In the genomic region with DNA sequence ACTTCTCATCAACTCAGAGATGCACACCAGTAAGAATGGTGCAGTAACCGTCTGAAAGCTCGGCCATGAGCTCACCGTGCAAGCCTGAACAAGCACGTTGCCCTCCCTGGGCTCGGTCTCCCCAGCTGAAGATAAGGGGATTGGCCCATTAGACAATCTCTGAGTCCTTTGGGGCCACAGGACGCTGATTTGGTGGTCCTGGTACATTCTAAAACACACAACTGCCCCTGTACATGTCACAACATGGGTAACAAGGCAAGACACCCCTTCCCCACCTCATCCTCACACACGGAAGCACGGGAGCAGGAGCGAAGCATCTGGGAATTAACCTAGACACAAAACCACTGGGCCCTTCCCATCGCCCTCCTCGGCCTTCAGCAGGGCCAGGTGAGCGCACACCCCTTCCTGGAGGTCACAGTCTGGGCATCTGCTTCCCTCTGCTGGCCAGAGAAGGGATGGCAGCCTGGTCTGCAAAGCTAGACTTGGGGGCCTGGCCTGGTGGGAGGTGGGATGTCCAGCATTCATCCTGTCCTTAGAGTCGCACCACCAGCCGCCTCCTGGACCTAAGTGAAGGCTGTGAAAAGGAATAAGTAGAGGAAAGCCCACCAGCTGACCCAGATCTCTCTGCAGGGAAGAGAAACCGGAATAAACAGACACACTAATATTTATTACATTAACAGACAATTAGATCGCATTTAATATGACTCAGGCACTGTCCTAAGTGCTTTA, we compare ENCODE assay signal across 1 cellular context.
TF ChIP-seq lines count a peak whose summit lies in the region.

No MANE protein-coding gene starts in this region.

TF ChIP-seq in K562, 482 proteins besides CTCF, POLR2A, EP300 and RAD21 (continued from another document and continues in another):
- TF ChIP-seq JUNB (CRISPR knock-in tag; conservative IDR thresholded peaks at IDR 0.05) = no peak
- TF ChIP-seq MYNN (IDR thresholded peaks at IDR 0.05) = no peak
- no peak for TF ChIP-seq MYNN (CRISPR knock-in tag; IDR thresholded peaks at IDR 0.05)
- TF ChIP-seq NFYB (IDR thresholded peaks at IDR 0.05; ENCODE audit: extremely low read depth, insufficient read length) = no peak
- TF ChIP-seq NR1H2 (CRISPR knock-in tag; IDR thresholded peaks at IDR 0.05) = no peak
- TF ChIP-seq MCM7 (IDR thresholded peaks at IDR 0.05) = no peak
- TF ChIP-seq ZNF24 (IDR thresholded peaks at IDR 0.05) = no peak
- TF ChIP-seq, protein P1, sequence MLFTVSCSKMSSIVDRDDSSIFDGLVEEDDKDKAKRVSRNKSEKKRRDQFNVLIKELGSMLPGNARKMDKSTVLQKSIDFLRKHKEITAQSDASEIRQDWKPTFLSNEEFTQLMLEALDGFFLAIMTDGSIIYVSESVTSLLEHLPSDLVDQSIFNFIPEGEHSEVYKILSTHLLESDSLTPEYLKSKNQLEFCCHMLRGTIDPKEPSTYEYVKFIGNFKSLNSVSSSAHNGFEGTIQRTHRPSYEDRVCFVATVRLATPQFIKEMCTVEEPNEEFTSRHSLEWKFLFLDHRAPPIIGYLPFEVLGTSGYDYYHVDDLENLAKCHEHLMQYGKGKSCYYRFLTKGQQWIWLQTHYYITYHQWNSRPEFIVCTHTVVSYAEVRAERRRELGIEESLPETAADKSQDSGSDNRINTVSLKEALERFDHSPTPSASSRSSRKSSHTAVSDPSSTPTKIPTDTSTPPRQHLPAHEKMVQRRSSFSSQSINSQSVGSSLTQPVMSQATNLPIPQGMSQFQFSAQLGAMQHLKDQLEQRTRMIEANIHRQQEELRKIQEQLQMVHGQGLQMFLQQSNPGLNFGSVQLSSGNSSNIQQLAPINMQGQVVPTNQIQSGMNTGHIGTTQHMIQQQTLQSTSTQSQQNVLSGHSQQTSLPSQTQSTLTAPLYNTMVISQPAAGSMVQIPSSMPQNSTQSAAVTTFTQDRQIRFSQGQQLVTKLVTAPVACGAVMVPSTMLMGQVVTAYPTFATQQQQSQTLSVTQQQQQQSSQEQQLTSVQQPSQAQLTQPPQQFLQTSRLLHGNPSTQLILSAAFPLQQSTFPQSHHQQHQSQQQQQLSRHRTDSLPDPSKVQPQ (CRISPR knock-in tag; IDR thresholded peaks at IDR 0.05; ENCODE audit: borderline replicate concordance) = no peak
- TF ChIP-seq CXXC5 (CRISPR knock-in tag; IDR thresholded peaks at IDR 0.05) = no peak
- no peak for TF ChIP-seq POLR3A (IDR thresholded peaks at IDR 0.05; ENCODE audit: borderline replicate concordance, extremely low read depth, insufficient read depth, insufficient read length)
- TF ChIP-seq MCM3 (IDR thresholded peaks at IDR 0.05) = no peak
- TF ChIP-seq NBN (IDR thresholded peaks at IDR 0.05; ENCODE audit: low read depth) = no peak
- no peak for TF ChIP-seq HMG20A (CRISPR knock-in tag; conservative IDR thresholded peaks at IDR 0.05)
- TF ChIP-seq, protein P2, sequence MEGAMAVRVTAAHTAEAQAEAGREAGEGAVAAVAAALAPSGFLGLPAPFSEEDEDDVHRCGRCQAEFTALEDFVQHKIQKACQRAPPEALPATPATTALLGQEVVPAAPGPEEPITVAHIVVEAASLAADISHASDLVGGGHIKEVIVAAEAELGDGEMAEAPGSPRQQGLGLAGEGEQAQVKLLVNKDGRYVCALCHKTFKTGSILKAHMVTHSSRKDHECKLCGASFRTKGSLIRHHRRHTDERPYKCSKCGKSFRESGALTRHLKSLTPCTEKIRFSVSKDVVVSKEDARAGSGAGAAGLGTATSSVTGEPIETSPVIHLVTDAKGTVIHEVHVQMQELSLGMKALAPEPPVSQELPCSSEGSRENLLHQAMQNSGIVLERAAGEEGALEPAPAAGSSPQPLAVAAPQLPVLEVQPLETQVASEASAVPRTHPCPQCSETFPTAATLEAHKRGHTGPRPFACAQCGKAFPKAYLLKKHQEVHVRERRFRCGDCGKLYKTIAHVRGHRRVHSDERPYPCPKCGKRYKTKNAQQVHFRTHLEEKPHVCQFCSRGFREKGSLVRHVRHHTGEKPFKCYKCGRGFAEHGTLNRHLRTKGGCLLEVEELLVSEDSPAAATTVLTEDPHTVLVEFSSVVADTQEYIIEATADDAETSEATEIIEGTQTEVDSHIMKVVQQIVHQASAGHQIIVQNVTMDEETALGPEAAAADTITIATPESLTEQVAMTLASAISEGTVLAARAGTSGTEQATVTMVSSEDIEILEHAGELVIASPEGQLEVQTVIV (CRISPR knock-in tag; IDR thresholded peaks at IDR 0.05; ENCODE audit: borderline replicate concordance) = no peak
- TF ChIP-seq TGIF2 (CRISPR knock-in tag; IDR thresholded peaks at IDR 0.05) = no peak
- no peak for TF ChIP-seq ZNF57 (CRISPR knock-in tag; IDR thresholded peaks at IDR 0.05)
- TF ChIP-seq, protein P3, sequence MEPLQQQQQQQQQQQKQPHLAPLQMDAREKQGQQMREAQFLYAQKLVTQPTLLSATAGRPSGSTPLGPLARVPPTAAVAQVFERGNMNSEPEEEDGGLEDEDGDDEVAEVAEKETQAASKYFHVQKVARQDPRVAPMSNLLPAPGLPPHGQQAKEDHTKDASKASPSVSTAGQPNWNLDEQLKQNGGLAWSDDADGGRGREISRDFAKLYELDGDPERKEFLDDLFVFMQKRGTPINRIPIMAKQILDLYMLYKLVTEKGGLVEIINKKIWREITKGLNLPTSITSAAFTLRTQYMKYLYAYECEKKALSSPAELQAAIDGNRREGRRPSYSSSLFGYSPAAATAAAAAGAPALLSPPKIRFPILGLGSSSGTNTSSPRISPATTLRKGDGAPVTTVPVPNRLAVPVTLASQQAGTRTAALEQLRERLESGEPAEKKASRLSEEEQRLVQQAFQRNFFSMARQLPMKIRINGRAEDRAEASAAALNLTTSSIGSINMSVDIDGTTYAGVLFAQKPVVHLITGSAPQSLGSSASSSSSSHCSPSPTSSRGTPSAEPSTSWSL (CRISPR knock-in tag; IDR thresholded peaks at IDR 0.05; ENCODE audit: borderline replicate concordance) = no peak
- no peak for TF ChIP-seq MTA2 (IDR thresholded peaks at IDR 0.05; ENCODE audit: low read depth)
- TF ChIP-seq ZNF449 (CRISPR knock-in tag; IDR thresholded peaks at IDR 0.05) = no peak
- TF ChIP-seq RBM39 (optimal IDR thresholded peaks at IDR 0.05; ENCODE audit: low read depth, low read length) = no peak
- TF ChIP-seq FOSL1 (tag; conservative IDR thresholded peaks at IDR 0.05) = no peak
- TF ChIP-seq GTF3C2 (IDR thresholded peaks at IDR 0.05; ENCODE audit: borderline replicate concordance, extremely low read depth, insufficient read length) = no peak
- peak; percentile 71; the same call in 1 of the 2 replicates for TF ChIP-seq XRCC5 (IDR thresholded peaks at IDR 0.05; ENCODE audit: low read depth, low read length)
- TF ChIP-seq SMARCC2 (IDR thresholded peaks at IDR 0.05; ENCODE audit: low read depth) = no peak
- TF ChIP-seq, protein P4, sequence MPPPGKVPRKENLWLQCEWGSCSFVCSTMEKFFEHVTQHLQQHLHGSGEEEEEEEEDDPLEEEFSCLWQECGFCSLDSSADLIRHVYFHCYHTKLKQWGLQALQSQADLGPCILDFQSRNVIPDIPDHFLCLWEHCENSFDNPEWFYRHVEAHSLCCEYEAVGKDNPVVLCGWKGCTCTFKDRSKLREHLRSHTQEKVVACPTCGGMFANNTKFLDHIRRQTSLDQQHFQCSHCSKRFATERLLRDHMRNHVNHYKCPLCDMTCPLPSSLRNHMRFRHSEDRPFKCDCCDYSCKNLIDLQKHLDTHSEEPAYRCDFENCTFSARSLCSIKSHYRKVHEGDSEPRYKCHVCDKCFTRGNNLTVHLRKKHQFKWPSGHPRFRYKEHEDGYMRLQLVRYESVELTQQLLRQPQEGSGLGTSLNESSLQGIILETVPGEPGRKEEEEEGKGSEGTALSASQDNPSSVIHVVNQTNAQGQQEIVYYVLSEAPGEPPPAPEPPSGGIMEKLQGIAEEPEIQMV (tag; conservative IDR thresholded peaks at IDR 0.05; ENCODE audit: low read depth) = no peak
- no peak for TF ChIP-seq ZNF175 (CRISPR knock-in tag; IDR thresholded peaks at IDR 0.05; ENCODE audit: low read depth)
- TF ChIP-seq CTBP1 (IDR thresholded peaks at IDR 0.05; ENCODE audit: borderline replicate concordance) = peak; percentile 79; the same call in 1 of the 2 replicates
- no peak for TF ChIP-seq ZNF778 (CRISPR knock-in tag; IDR thresholded peaks at IDR 0.05)
- TF ChIP-seq BACH1 (tag; IDR thresholded peaks at IDR 0.05) = no peak
- no peak for TF ChIP-seq SRF (CRISPR knock-in tag; IDR thresholded peaks at IDR 0.05)
- TF ChIP-seq HOMEZ (CRISPR knock-in tag; IDR thresholded peaks at IDR 0.05) = no peak
- TF ChIP-seq SMAD1 (IDR thresholded peaks at IDR 0.05; ENCODE audit: low read depth, low read length, partially characterized antibody) = no peak
- no peak for TF ChIP-seq TAF1 (IDR thresholded peaks at IDR 0.05; ENCODE audit: control insufficient read depth, extremely low read depth, insufficient read depth, low read length, severe bottlenecking)
- no peak for TF ChIP-seq NR4A1 (CRISPR knock-in tag; IDR thresholded peaks at IDR 0.05)
- TF ChIP-seq NR4A1 (tag; IDR thresholded peaks at IDR 0.05) = no peak
- TF ChIP-seq XRCC4 (IDR thresholded peaks at IDR 0.05; ENCODE audit: extremely low read depth, insufficient read depth, insufficient read length) = no peak
- TF ChIP-seq ZNF184 (CRISPR knock-in tag; IDR thresholded peaks at IDR 0.05) = no peak
- 0 out of 2 replicates have a peak, but pooled peaks have one; percentile 23 for TF ChIP-seq JUND (IDR thresholded peaks at IDR 0.05; ENCODE audit: borderline replicate concordance, low read depth, low read length)
- no peak; the same call in 2 of the 3 replicates for TF ChIP-seq JUND (tag; IDR thresholded peaks at IDR 0.05; ENCODE audit: borderline replicate concordance, low read depth, low read length)
- TF ChIP-seq E2F4 (CRISPR knock-in tag; IDR thresholded peaks at IDR 0.05; ENCODE audit: low read depth) = no peak
- no peak for TF ChIP-seq KLF1 (tag; IDR thresholded peaks at IDR 0.05)
- TF ChIP-seq, protein P5, sequence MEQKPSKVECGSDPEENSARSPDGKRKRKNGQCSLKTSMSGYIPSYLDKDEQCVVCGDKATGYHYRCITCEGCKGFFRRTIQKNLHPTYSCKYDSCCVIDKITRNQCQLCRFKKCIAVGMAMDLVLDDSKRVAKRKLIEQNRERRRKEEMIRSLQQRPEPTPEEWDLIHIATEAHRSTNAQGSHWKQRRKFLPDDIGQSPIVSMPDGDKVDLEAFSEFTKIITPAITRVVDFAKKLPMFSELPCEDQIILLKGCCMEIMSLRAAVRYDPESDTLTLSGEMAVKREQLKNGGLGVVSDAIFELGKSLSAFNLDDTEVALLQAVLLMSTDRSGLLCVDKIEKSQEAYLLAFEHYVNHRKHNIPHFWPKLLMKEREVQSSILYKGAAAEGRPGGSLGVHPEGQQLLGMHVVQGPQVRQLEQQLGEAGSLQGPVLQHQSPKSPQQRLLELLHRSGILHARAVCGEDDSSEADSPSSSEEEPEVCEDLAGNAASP (IDR thresholded peaks at IDR 0.05) = no peak
- TF ChIP-seq KDM1A (IDR thresholded peaks at IDR 0.05) = no peak
- TF ChIP-seq L3MBTL2 (IDR thresholded peaks at IDR 0.05) = no peak
- TF ChIP-seq ELF1 (tag; IDR thresholded peaks at IDR 0.05) = peak; percentile 31; the same call in 1 of the 2 replicates
- no peak for TF ChIP-seq ZFPM2 (CRISPR knock-in tag; IDR thresholded peaks at IDR 0.05)
- peak; percentile 45; the same call in 1 of the 2 replicates for TF ChIP-seq CC2D1A (IDR thresholded peaks at IDR 0.05)
